In the genomic region with DNA sequence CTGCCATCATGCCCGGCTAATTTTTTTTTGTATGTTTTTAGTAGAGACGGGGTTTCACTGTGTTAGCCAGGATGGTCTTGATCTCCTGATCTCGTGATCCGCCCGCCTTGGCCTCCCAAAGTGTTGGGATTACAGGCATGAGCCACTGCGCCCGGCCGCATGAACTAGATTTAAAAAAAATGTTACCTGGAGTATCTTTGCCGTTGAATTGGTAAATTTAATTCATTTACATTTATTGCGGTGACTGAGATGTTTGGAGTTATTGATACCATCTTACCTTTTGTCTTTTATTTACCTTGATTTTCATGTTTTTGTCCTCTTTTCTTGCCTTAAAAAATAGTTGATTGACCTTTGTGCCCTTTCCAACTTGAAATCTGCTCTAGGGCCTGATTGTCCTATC, we compare ENCODE assay signal across 20 cellular contexts. TPM values are rescaled to one million over a fixed set of nuclear protein-coding genes. Genes with fewer than 3 reads are reported as not detected.
"Had no signal": no experiment of that assay in that cellular context is flagged by ENCODE, and none has a peak within 500 bp of the region (broad histone marks: within the 10 kb centered on the region; RNA-seq: fewer than 3 reads in every experiment).

No MANE protein-coding gene starts in this region.

RNA-seq across cellular contexts. Expression of gene CHRM1, which starts 24.4 kb away (rescaled TPM):
- total RNA-seq: activated naive CD4-positive, alpha-beta T cell treated with anti-CD3 and anti-CD28 coated beads for 36 hours; activated naive CD4-positive, alpha-beta T cell treated with anti-CD3 and anti-CD28 coated beads, Interleukin-2, amount 50 U/mL, for 72 hours; activated naive CD8-positive, alpha-beta T cell treated with anti-CD3 and anti-CD28 coated beads for 36 hours; activated naive CD8-positive, alpha-beta T cell treated with anti-CD3 and anti-CD28 coated beads, Interleukin-2, amount 10 ng/mL, durations not matched to agents 7 days and 5 days; activated T-cell treated with anti-CD3 and anti-CD28 coated beads, Interleukin-2, amount 50 U/mL, for 4 hours; activated T-cell treated with anti-CD3 and anti-CD28 coated beads, Interleukin-2, amount 50 U/mL, for 72 hours; activated T-helper 1 cell treated with anti-CD3 and anti-CD28 coated beads, Interleukin-12 subunit alpha, Interleukin-12 subunit beta, Interleukin-2, Interleukin-4 antibody, amounts not matched to agents 30 ng/mL and 10 ng/mL and 1 ng/mL, durations not matched to agents 14 hours and 24 hours and 36 hours; activated T-helper 17 cell treated with anti-CD3 and anti-CD28 coated beads, Interleukin-2, amount 50 U/mL, for 72 hours; activated T-helper 2 cell treated with anti-CD3 and anti-CD28 coated beads, Interferon-gamma antibody, Interleukin-2, Interleukin-4, amounts not matched to agents 10 μg/mL and 5 μg/mL and 100 μg/mL, durations not matched to agents 14 hours and 24 hours and 36 hours; aorta; ascending aorta; astrocyte; body of pancreas; bronchial epithelial cell; cerebellum; chondrocyte had no signal
- polyA plus RNA-seq: aorta had no signal

RNA-seq across cellular contexts. Expression of gene SLC22A6, which starts 39.2 kb away (rescaled TPM):
- total RNA-seq: activated naive CD4-positive, alpha-beta T cell treated with anti-CD3 and anti-CD28 coated beads for 36 hours; activated naive CD4-positive, alpha-beta T cell treated with anti-CD3 and anti-CD28 coated beads, Interleukin-2, amount 50 U/mL, for 72 hours; activated naive CD8-positive, alpha-beta T cell treated with anti-CD3 and anti-CD28 coated beads for 36 hours; activated naive CD8-positive, alpha-beta T cell treated with anti-CD3 and anti-CD28 coated beads, Interleukin-2, amount 10 ng/mL, durations not matched to agents 7 days and 5 days; activated T-cell treated with anti-CD3 and anti-CD28 coated beads, Interleukin-2, amount 50 U/mL, for 4 hours; activated T-cell treated with anti-CD3 and anti-CD28 coated beads, Interleukin-2, amount 50 U/mL, for 72 hours; activated T-helper 1 cell treated with anti-CD3 and anti-CD28 coated beads, Interleukin-12 subunit alpha, Interleukin-12 subunit beta, Interleukin-2, Interleukin-4 antibody, amounts not matched to agents 30 ng/mL and 10 ng/mL and 1 ng/mL, durations not matched to agents 14 hours and 24 hours and 36 hours; activated T-helper 17 cell treated with anti-CD3 and anti-CD28 coated beads, Interleukin-2, amount 50 U/mL, for 72 hours; activated T-helper 2 cell treated with anti-CD3 and anti-CD28 coated beads, Interferon-gamma antibody, Interleukin-2, Interleukin-4, amounts not matched to agents 10 μg/mL and 5 μg/mL and 100 μg/mL, durations not matched to agents 14 hours and 24 hours and 36 hours; adrenal gland; aorta; ascending aorta; astrocyte; body of pancreas; breast epithelium; bronchial epithelial cell; cardiac muscle cell; chondrocyte had no signal
- polyA plus RNA-seq: adipose tissue, adrenal gland, cardiac muscle cell had no signal
